1 cellular context compared by ENCODE assay signal in genomic region chr1:109370712-109371270, GRCh38.
A peak's percentile ranks its signal among the peaks of the same experiment; 100 is the strongest.
TF ChIP-seq lines count a peak whose summit lies in the region.

No MANE protein-coding gene starts in this region.

TF ChIP-seq in K562, 482 proteins besides CTCF, POLR2A, EP300 and RAD21 (continued from another document and continues in another):
- TF ChIP-seq ZNF395 (CRISPR knock-in tag; IDR thresholded peaks at IDR 0.05) (peak; percentile 40; the same call in 1 of the 2 replicates), ERF (CRISPR knock-in tag; IDR thresholded peaks at IDR 0.05) (no peak), ZBTB34 (CRISPR knock-in tag; IDR thresholded peaks at IDR 0.05) (no peak), MTA1 (IDR thresholded peaks at IDR 0.05; ENCODE audit: borderline replicate concordance) (no peak), NR3C1 (CRISPR knock-in tag; IDR thresholded peaks at IDR 0.05) (no peak), PURB (CRISPR knock-in tag; IDR thresholded peaks at IDR 0.05; ENCODE audit: low read depth) (no peak), ZNF212 (CRISPR knock-in tag; IDR thresholded peaks at IDR 0.05) (no peak), CHD7 (IDR thresholded peaks at IDR 0.05; ENCODE audit: low read depth, low read length) (no peak), NFRKB (IDR thresholded peaks at IDR 0.05; ENCODE audit: low read depth) (no peak), SFPQ (IDR thresholded peaks at IDR 0.05; ENCODE audit: low read depth, low read length) (no peak), PHF21A (IDR thresholded peaks at IDR 0.05; ENCODE audit: borderline replicate concordance, low read depth) (no peak), ZNF79 (CRISPR knock-in tag; IDR thresholded peaks at IDR 0.05; ENCODE audit: low read depth) (no peak), ZNF77 (CRISPR knock-in tag; IDR thresholded peaks at IDR 0.05) (no peak), JUNB (CRISPR knock-in tag; conservative IDR thresholded peaks at IDR 0.05) (no peak), ARNT (IDR thresholded peaks at IDR 0.05) (no peak), E4F1 (CRISPR knock-in tag; IDR thresholded peaks at IDR 0.05; ENCODE audit: borderline replicate concordance) (no peak), ZNF780A (CRISPR knock-in tag; IDR thresholded peaks at IDR 0.05) (no peak), ZNF639 (CRISPR knock-in tag; conservative IDR thresholded peaks at IDR 0.05 in 1 of 2, IDR thresholded peaks at IDR 0.05 in 1 of 2) (peak in 1 of 2 experiments; percentile 37; a peak in 1 of 4 replicates), NFATC3 (IDR thresholded peaks at IDR 0.05) (no peak), KDM1A (IDR thresholded peaks at IDR 0.05) (peak; percentile 64 to 70; a peak in 3 of 4 replicates), ASH1L (IDR thresholded peaks at IDR 0.05; ENCODE audit: borderline replicate concordance, low read depth, partially characterized antibody) (no peak), DMBX1 (CRISPR knock-in tag; IDR thresholded peaks at IDR 0.05; ENCODE audit: borderline replicate concordance) (no peak), ZNF224 (CRISPR knock-in tag; IDR thresholded peaks at IDR 0.05) (no peak), ZNF511 (CRISPR knock-in tag; IDR thresholded peaks at IDR 0.05) (no peak), HDAC3 (IDR thresholded peaks at IDR 0.05; ENCODE audit: borderline replicate concordance, partially characterized antibody) (peak; percentile 32), CHAMP1 (IDR thresholded peaks at IDR 0.05) (no peak), ZNF282 (CRISPR knock-in tag; IDR thresholded peaks at IDR 0.05) (no peak), IFI16 (CRISPR knock-in tag; IDR thresholded peaks at IDR 0.05) (no peak), SIN3A (IDR thresholded peaks at IDR 0.05; ENCODE audit: borderline replicate concordance in 2 of 2, control insufficient read depth in 1 of 2, low read depth in 2 of 2, low read length in 2 of 2) (no peak), E2F1 (CRISPR knock-in tag; IDR thresholded peaks at IDR 0.05) (no peak)
